Comparison of ENCODE assay signal across 28 cellular contexts in genomic region chr7:106517508-106517907, GRCh38.
"Had no signal": no experiment of that assay in that cellular context is flagged by ENCODE, and none has a peak within 500 bp of the region (broad histone marks: within the 10 kb centered on the region; RNA-seq: fewer than 3 reads in every experiment).

No MANE protein-coding gene starts in this region.

- H3K27me3 ChIP-seq: colonic mucosa, esophagus muscularis mucosa, gastrocnemius medialis, gastroesophageal sphincter had no signal

- H3K27ac Mint-ChIP-seq: dendritic cell treated with granulocyte-macrophage colony-stimulating factor and Interleukin-4, amounts not matched to agents 40 ng/mL and 50 ng/mL, for 4 days; effector memory CD8-positive, alpha-beta T cell had no signal

- FAIRE-seq: colon, endometrium, endothelial cell of umbilical vein, frontal cortex had no signal

- DNase-seq: colonic mucosa; cortex of kidney; dermis blood vessel endothelial cell; dorsolateral prefrontal cortex; effector CD4-positive, alpha-beta T cell; effector CD8-positive, alpha-beta T cell; effector memory CD4-positive, alpha-beta T cell; effector memory CD8-positive, alpha-beta T cell; erythroblast; esophagus squamous epithelium; foreskin fibroblast; foreskin keratinocyte; foreskin melanocyte; gastrocnemius medialis; glutamatergic neuron; head of caudate nucleus; heart left ventricle; heart right ventricle had no signal

- H3K9me3 ChIP-seq: colonic mucosa, esophagus muscularis mucosa, esophagus squamous epithelium, gastrocnemius medialis, gastroesophageal sphincter, heart left ventricle, heart right ventricle had no signal

- H3K9me3 Mint-ChIP-seq: dendritic cell treated with granulocyte-macrophage colony-stimulating factor and Interleukin-4, amounts not matched to agents 40 ng/mL and 50 ng/mL, for 4 days; effector memory CD8-positive, alpha-beta T cell had no signal

- H3K4me3 Mint-ChIP-seq: dendritic cell treated with granulocyte-macrophage colony-stimulating factor and Interleukin-4, amounts not matched to agents 40 ng/mL and 50 ng/mL, for 4 days; effector memory CD8-positive, alpha-beta T cell had no signal

- H3K4me1 ChIP-seq: colonic mucosa, esophagus muscularis mucosa, esophagus squamous epithelium, foreskin keratinocyte, gastrocnemius medialis, gastroesophageal sphincter, heart left ventricle, heart right ventricle had no signal

- ATAC-seq: effector memory CD8-positive, alpha-beta T cell; esophagus mucosa; foreskin keratinocyte; gastrocnemius medialis; gastroesophageal sphincter; heart left ventricle; heart right ventricle had no signal

- H3K27ac ChIP-seq: colonic mucosa, coronary artery, dorsolateral prefrontal cortex, epithelial cell of prostate, esophagus muscularis mucosa, esophagus squamous epithelium, foreskin keratinocyte, gastrocnemius medialis, gastroesophageal sphincter, heart left ventricle, heart right ventricle had no signal

- H3K4me3 ChIP-seq: colonic mucosa, coronary artery, dorsolateral prefrontal cortex, esophagus muscularis mucosa, esophagus squamous epithelium, gastrocnemius medialis, gastroesophageal sphincter, heart left ventricle, heart right ventricle had no signal

- H3K36me3 ChIP-seq: colonic mucosa, esophagus muscularis mucosa, esophagus squamous epithelium, gastrocnemius medialis, gastroesophageal sphincter, heart left ventricle, heart right ventricle had no signal
